1 cellular context compared by ENCODE assay signal in genomic region chr17:13002761-13003453, GRCh38.
TF ChIP-seq lines count a peak whose summit lies in the region.

No MANE protein-coding gene starts in this region.

TF ChIP-seq in HEK293, 187 proteins besides CTCF, POLR2A, EP300 and RAD21 (continued from another document):
- TF ChIP-seq ZNF704 (tag by site-specific recombination; IDR thresholded peaks at IDR 0.05) (no peak), ZNF211 (tag by site-specific recombination; IDR thresholded peaks at IDR 0.05; ENCODE audit: low read depth) (no peak), ZNF174 (tag by site-specific recombination; IDR thresholded peaks at IDR 0.05) (no peak), ZNF132 (tag by site-specific recombination; IDR thresholded peaks at IDR 0.05; ENCODE audit: borderline replicate concordance) (no peak), GLI2 (tag by site-specific recombination; IDR thresholded peaks at IDR 0.05; ENCODE audit: borderline replicate concordance, low read depth) (no peak), ZFP41 (tag by site-specific recombination; IDR thresholded peaks at IDR 0.05; ENCODE audit: borderline replicate concordance) (no peak), KLF8 (tag by site-specific recombination; IDR thresholded peaks at IDR 0.05) (no peak)
- TF ChIP-seq, protein P1, sequence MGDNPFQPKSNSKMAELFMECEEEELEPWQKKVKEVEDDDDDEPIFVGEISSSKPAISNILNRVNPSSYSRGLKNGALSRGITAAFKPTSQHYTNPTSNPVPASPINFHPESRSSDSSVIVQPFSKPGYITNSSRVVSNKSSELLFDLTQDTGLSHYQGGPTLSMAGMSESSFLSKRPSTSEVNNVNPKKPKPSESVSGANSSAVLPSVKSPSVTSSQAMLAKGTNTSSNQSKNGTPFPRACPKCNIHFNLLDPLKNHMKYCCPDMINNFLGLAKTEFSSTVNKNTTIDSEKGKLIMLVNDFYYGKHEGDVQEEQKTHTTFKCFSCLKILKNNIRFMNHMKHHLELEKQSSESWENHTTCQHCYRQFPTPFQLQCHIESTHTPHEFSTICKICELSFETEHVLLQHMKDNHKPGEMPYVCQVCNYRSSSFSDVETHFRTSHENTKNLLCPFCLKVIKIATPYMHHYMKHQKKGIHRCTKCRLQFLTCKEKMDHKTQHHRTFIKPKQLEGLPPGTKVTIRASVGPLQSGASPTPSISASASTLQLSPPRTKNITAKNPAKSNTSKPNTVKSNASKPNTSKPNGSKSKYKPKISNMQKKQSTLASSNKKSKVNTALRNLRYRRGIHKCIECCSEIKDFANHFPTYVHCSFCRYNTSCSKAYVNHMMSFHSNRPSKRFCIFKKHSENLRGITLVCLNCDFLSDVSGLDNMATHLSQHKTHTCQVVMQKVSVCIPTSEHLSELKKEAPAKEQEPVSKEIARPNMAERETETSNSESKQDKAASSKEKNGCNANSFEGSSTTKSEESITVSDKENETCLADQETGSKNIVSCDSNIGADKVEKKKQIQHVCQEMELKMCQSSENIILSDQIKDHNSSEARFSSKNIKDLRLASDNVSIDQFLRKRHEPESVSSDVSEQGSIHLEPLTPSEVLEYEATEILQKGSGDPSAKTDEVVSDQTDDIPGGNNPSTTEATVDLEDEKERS (tag by site-specific recombination; IDR thresholded peaks at IDR 0.05): no peak
